Comparison of ENCODE assay signal across 8 cellular contexts in genomic region chr2:240595381-240596079, GRCh38. TPM values are rescaled to one million over a fixed set of nuclear protein-coding genes. Genes with fewer than 3 reads are reported as not detected.
DNase-seq lines count a peak whose midpoint lies in the region; ATAC-seq, FAIRE-seq and TF ChIP-seq lines count a peak whose summit lies in the region.

No MANE protein-coding gene starts in this region.

- in situ Hi-C loops in ACHN (cut with HindIII; ENCODE audit: low pct_ligation_motif_present, low pct_unique_long_range_greater_than_20kb, low sequenced_read_pairs): no loop called here

- H3K4me1 Mint-ChIP-seq in Calu3 (ENCODE audit: low read depth, unreplicated experiment): no peaks in the 10 kb centered on the region

- peak; percentile 43; the same call in 1 of the 2 replicates for TF ChIP-seq CTCF in GM12874 (IDR thresholded peaks at IDR 0.05; ENCODE audit: insufficient read depth, low read depth, low read length)
- TF ChIP-seq CTCF in fibroblast of pulmonary artery (IDR thresholded peaks at IDR 0.05; ENCODE audit: low read length, missing control alignments): peak; percentile 12
- TF ChIP-seq CTCF in Calu3 (IDR thresholded peaks at IDR 0.05; ENCODE audit: unreplicated experiment): no peak

- FAIRE-seq in small intestine (lab: Jason Lieb, UNC): no peak

- H3K27ac Mint-ChIP-seq in Calu3 (ENCODE audit: unreplicated experiment): no peak overlapping the region

- ATAC-seq in GM18870 (IDR thresholded peaks at IDR 0.05; ENCODE audit: unreplicated experiment) (no peak), HG02852 (IDR thresholded peaks at IDR 0.05; ENCODE audit: unreplicated experiment) (no peak)

- H3K27me3 Mint-ChIP-seq in Calu3 (ENCODE audit: unreplicated experiment): no peaks in the 10 kb centered on the region

- H3K27me3 ChIP-seq in small intestine (ENCODE audit: control insufficient read depth in 2 of 2, insufficient read depth in 2 of 2, low read length in 2 of 2): no peaks in the 10 kb centered on the region

- DNase-seq in ACHN (peak; percentile 35), T-helper 1 cell (peak in 3 of 5 donors; percentile 16 to 44 (median 18)), fibroblast of pulmonary artery (ENCODE audit: low read depth) (no peak), small intestine (peak; percentile 32), Calu3 (no peak)

- no peaks in the 10 kb centered on the region for H3K4me1 ChIP-seq in small intestine (ENCODE audit: control insufficient read depth in 2 of 2, insufficient read depth in 1 of 2, low read depth in 1 of 2, low read length in 1 of 2)

- BruUV-seq in Calu3 (replicated peaks; lab: Mats Ljungman, UMichigan): no TSS peak

- H3K36me3 Mint-ChIP-seq in Calu3 (ENCODE audit: insufficient read depth, unreplicated experiment): peaks cover 4% of the 10 kb centered on the region

- H3K9me3 ChIP-seq in small intestine (ENCODE audit: control insufficient read depth, low read depth): no peaks in the 10 kb centered on the region

- 73 to 79% (median 75%) methylated on average over 15 to 18 of the region's 18 CpGs for WGBS in small intestine, 3 donors

- no peak overlapping the region for H3K27ac ChIP-seq in small intestine (ENCODE audit: low read depth in 1 of 2, low read length in 1 of 2)

- CTCF ChIA-PET in Calu3 (lab: Charles Lee): no interaction called here

- intact Hi-C loops in Calu3 (cut with micrococcal nuclease; ENCODE audit: unreplicated experiment): no loop called here

- no peak overlapping the region for H3K4me3 ChIP-seq in fibroblast of pulmonary artery (replicated peaks; ENCODE audit: low read depth, low read length)
- no peak overlapping the region for H3K4me3 ChIP-seq in small intestine (ENCODE audit: low read depth in 1 of 2, low read length in 2 of 2)

- no peaks in the 10 kb centered on the region for H3K9me3 Mint-ChIP-seq in Calu3 (ENCODE audit: low read depth, unreplicated experiment)

- H3K4me3 Mint-ChIP-seq in Calu3 (ENCODE audit: low read depth, unreplicated experiment): no peak overlapping the region

- peaks cover 3 to 10% of the 10 kb centered on the region in 2 donors for H3K36me3 ChIP-seq in small intestine (ENCODE audit: control insufficient read depth in 2 of 2, insufficient read depth in 2 of 2, low read length in 2 of 2)

RNA-seq across cellular contexts. Expression of gene CAPN10, which starts 9.0 kb away (rescaled TPM):
- 10 to 100 TPM; 19.7 to 33.8 (median 32.9) TPM for polyA plus RNA-seq in small intestine
- 49.3 and 52.6 TPM in 2 replicates for total RNA-seq in Calu3 (2022)

RNA-seq across cellular contexts. Expression of gene RNPEPL1, which starts 27.2 kb away (rescaled TPM):
- 100 to 1,000 TPM; 100 to 149 (median 131) TPM for polyA plus RNA-seq in small intestine
- total RNA-seq in Calu3 (2022): 80.6 and 82.9 TPM in 2 replicates

RNA-seq across cellular contexts. Expression of gene GPR35, which starts 29.8 kb away (rescaled TPM):
- 100 to 1,000 TPM in 2 of 3 donors, 10 to 100 TPM in 1; 75.5 to 367 (median 327) TPM for polyA plus RNA-seq in small intestine
- total RNA-seq in Calu3 (2022): 40.3 and 49.4 TPM in 2 replicates

RNA-seq across cellular contexts. Expression of gene DUSP28, which starts 35.4 kb away (rescaled TPM):
- polyA plus RNA-seq in small intestine: 1 to 10 TPM; 1.8 to 7.0 (median 3.1) TPM
- 5.1 and 8.5 TPM in 2 replicates for total RNA-seq in Calu3 (2022)

RNA-seq across cellular contexts. Expression of gene ANKMY1, which starts 37.7 kb away (rescaled TPM):
- polyA plus RNA-seq in small intestine: 1 to 10 TPM; 3.4 to 5.9 (median 5.9) TPM
- 34.9 and 38.2 TPM in 2 replicates for total RNA-seq in Calu3 (2022)

Comparison
In these comparisons a context has a peak if more than half of its experiments do, and no peak if none do; other contexts are left out.
1. DNase-seq: peak in ACHN (single experiment), T-helper 1 cell (3 of 5) and small intestine (single experiment); none in fibroblast of pulmonary artery (single experiment) and Calu3 (single experiment).